ENCODE assay signal across 8 cellular contexts in genomic region chr13:32737679-32738078, GRCh38.
DNase-seq lines count a peak whose midpoint lies in the region; ATAC-seq and TF ChIP-seq lines count a peak whose summit lies in the region.

No MANE protein-coding gene starts in this region.

- H3K4me1 Mint-ChIP-seq in activated naive CD4-positive, alpha-beta T cell treated with anti-CD3 and anti-CD28 coated beads, Interleukin-2, amount 10 ng/mL, durations not matched to agents 7 days and 5 days = peaks cover 46% of the 10 kb centered on the region

- no peak overlapping the region for H4K12ac ChIP-seq in trophoblast cell (ENCODE audit: low read depth, low read length)

- no peaks in the 10 kb centered on the region for H3K79me1 ChIP-seq in trophoblast cell (ENCODE audit: low read length)

- no CpG with 5 or more reads among the region's 1 CpG for WGBS in trophoblast cell (ENCODE audit: extremely low coverage, insufficient coverage, insufficient read length)

- no peak overlapping the region for H3K14ac ChIP-seq in trophoblast cell (ENCODE audit: low read length)

- no peak overlapping the region for H2BK5ac ChIP-seq in trophoblast cell (ENCODE audit: low read depth, low read length, poor library complexity)

- H3K23ac ChIP-seq in trophoblast cell (ENCODE audit: low read length) = no peak overlapping the region

- H3K36me3 ChIP-seq in fibroblast of lung (ENCODE audit: control insufficient read depth, insufficient read depth, low read length) = no peaks in the 10 kb centered on the region
- H3K36me3 ChIP-seq in stomach smooth muscle (ENCODE audit: control insufficient read depth in 2 of 2, insufficient read depth in 2 of 2, low read length in 2 of 2) = peaks cover 0 to 6% of the 10 kb centered on the region in 2 donors
- peaks cover 0 to 2% of the 10 kb centered on the region in 2 experiments for H3K36me3 ChIP-seq in trophoblast cell (ENCODE audit: control insufficient read depth in 1 of 2, insufficient read depth in 2 of 2, low read length in 2 of 2)

- H3K9ac ChIP-seq in fibroblast of lung (ENCODE audit: insufficient read depth, low read length) = peak overlapping the region; percentile 46
- peak overlapping the region; percentile 2 to 33 for H3K9ac ChIP-seq in stomach smooth muscle (ENCODE audit: low read length in 2 of 2)
- H3K9ac ChIP-seq in trophoblast cell (ENCODE audit: low read length) = no peak overlapping the region

- peak overlapping the region; percentile 96 for H3K4me2 ChIP-seq in fibroblast of lung (ENCODE audit: extremely low read depth, insufficient read depth, low read length)
- no peak overlapping the region for H3K4me2 ChIP-seq in trophoblast cell (ENCODE audit: low read length)

- H3K27ac ChIP-seq in fibroblast of lung (ENCODE audit: insufficient read depth, low read length) = peak overlapping the region; percentile 74
- H3K27ac ChIP-seq in stomach smooth muscle (ENCODE audit: low read length) = peak overlapping the region; percentile 4
- no peak overlapping the region for H3K27ac ChIP-seq in trophoblast cell (ENCODE audit: low read depth, low read length)

- no peaks in the 10 kb centered on the region for H4K20me1 ChIP-seq in fibroblast of lung (ENCODE audit: control insufficient read depth, extremely low read depth, insufficient read depth, low read length)

- no peak overlapping the region for H4K8ac ChIP-seq in trophoblast cell (ENCODE audit: low read depth, low read length)

- H3K4ac ChIP-seq in trophoblast cell (ENCODE audit: low read depth, low read length) = no peak overlapping the region

- no peaks in the 10 kb centered on the region for H3K27me3 ChIP-seq in fibroblast of lung (ENCODE audit: control insufficient read depth, insufficient read depth, low read length)
- no peaks in the 10 kb centered on the region for H3K27me3 ChIP-seq in stomach smooth muscle (ENCODE audit: control insufficient read depth in 1 of 2, insufficient read depth in 2 of 2, low read length in 2 of 2)
- no peaks in the 10 kb centered on the region for H3K27me3 ChIP-seq in trophoblast cell (ENCODE audit: insufficient read depth, low read length)

- no peak overlapping the region for H2BK120ac ChIP-seq in trophoblast cell (ENCODE audit: insufficient read depth, low read length, poor library complexity)

- H3K79me2 ChIP-seq in fibroblast of lung (ENCODE audit: control insufficient read depth, insufficient read depth, low read length) (no peaks in the 10 kb centered on the region), trophoblast cell (ENCODE audit: control insufficient read depth, insufficient read depth, low read length, poor library complexity) (no peaks in the 10 kb centered on the region)

- peak overlapping the region; percentile 76 for H3K4me3 Mint-ChIP-seq in activated naive CD4-positive, alpha-beta T cell treated with anti-CD3 and anti-CD28 coated beads, Interleukin-2, amount 10 ng/mL, durations not matched to agents 7 days and 5 days

- H2AFZ ChIP-seq in fibroblast of lung (ENCODE audit: low read length) (peak overlapping the region; percentile 1), trophoblast cell (ENCODE audit: insufficient read depth, low read length, poor library complexity) (no peak overlapping the region)

- H3K4me3 ChIP-seq in fibroblast of lung (replicated peaks in 1 of 4; ENCODE audit: control extremely low read depth in 1 of 4, insufficient read depth in 1 of 4, low read depth in 3 of 4, low read length in 4 of 4) = peak overlapping the region; percentile 0 to 51 (median 26)
- H3K4me3 ChIP-seq in stomach smooth muscle (ENCODE audit: low read length in 2 of 2) = peak overlapping the region; percentile 23 to 35
- H3K4me3 ChIP-seq in trophoblast cell (ENCODE audit: low read depth, low read length) = no peak overlapping the region

- H3K4me1 ChIP-seq in fibroblast of lung (ENCODE audit: control insufficient read depth, extremely low read depth, insufficient read depth, low read length) (no peaks in the 10 kb centered on the region), stomach smooth muscle (ENCODE audit: control insufficient read depth, insufficient read depth, low read length) (peaks cover 3% of the 10 kb centered on the region), trophoblast cell (ENCODE audit: control insufficient read depth in 1 of 2, insufficient read depth in 2 of 2, low read length in 2 of 2) (no peaks in the 10 kb centered on the region)

- peaks cover 40% of the 10 kb centered on the region for H3K36me3 Mint-ChIP-seq in activated naive CD4-positive, alpha-beta T cell treated with anti-CD3 and anti-CD28 coated beads, Interleukin-2, amount 10 ng/mL, durations not matched to agents 7 days and 5 days

- H4K91ac ChIP-seq in trophoblast cell (ENCODE audit: low read depth, low read length) = no peak overlapping the region

- CTCF ChIA-PET in activated naive CD4-positive, alpha-beta T cell treated with anti-CD3 and anti-CD28 coated beads, Interleukin-2, amount 10 ng/mL, durations not matched to agents 7 days and 5 days (lab: Charles Lee) = interaction anchor here (1.2 to 1.8 kb wide), 3 partner anchors 10 to 54 kb away, joined by 3 to 6 read pairs (median 4); no protein-coding TSS in a partner anchor

- no peak overlapping the region for H3K18ac ChIP-seq in trophoblast cell (ENCODE audit: low read length)

- H2AK5ac ChIP-seq in trophoblast cell (ENCODE audit: low read length) = no peak overlapping the region

- H3K9me3 Mint-ChIP-seq in activated naive CD4-positive, alpha-beta T cell treated with anti-CD3 and anti-CD28 coated beads, Interleukin-2, amount 10 ng/mL, durations not matched to agents 7 days and 5 days = no peaks in the 10 kb centered on the region

- no peak for TF ChIP-seq CTCF in fibroblast of lung (conservative IDR thresholded peaks at IDR 0.05 in 1 of 2, IDR thresholded peaks at IDR 0.05 in 1 of 2; ENCODE audit: low read depth in 1 of 2, low read length in 2 of 2)

- DNase-seq in activated naive CD4-positive, alpha-beta T cell treated with anti-CD3 and anti-CD28 coated beads, Interleukin-2, amount 10 ng/mL, durations not matched to agents 7 days and 5 days = no peak
- no peak for DNase-seq in activated naive CD4-positive, alpha-beta T cell treated with anti-CD3 and anti-CD28 coated beads, Interleukin-2, amount 50 U/mL, for 16 hours
- DNase-seq in fibroblast of lung (ENCODE audit: low read depth in 2 of 2) (peak in 1 of 2 donors; percentile 13), NCI-H146 (lab: John Stamatoyannopoulos, UW) (no peak), trophoblast cell (no peak), NCI-H128 (lab: John Stamatoyannopoulos, UW; ENCODE audit: unreplicated experiment) (no peak)

- peak; percentile 71 for ATAC-seq in HG03378 (IDR thresholded peaks at IDR 0.05; ENCODE audit: unreplicated experiment)

- H2BK12ac ChIP-seq in trophoblast cell (ENCODE audit: low read length) = no peak overlapping the region

- H3K27me3 Mint-ChIP-seq in activated naive CD4-positive, alpha-beta T cell treated with anti-CD3 and anti-CD28 coated beads, Interleukin-2, amount 10 ng/mL, durations not matched to agents 7 days and 5 days = no peaks in the 10 kb centered on the region

- peak overlapping the region; percentile 97 for H3K27ac Mint-ChIP-seq in activated naive CD4-positive, alpha-beta T cell treated with anti-CD3 and anti-CD28 coated beads, Interleukin-2, amount 10 ng/mL, durations not matched to agents 7 days and 5 days

- H3K9me3 ChIP-seq in fibroblast of lung (ENCODE audit: control insufficient read depth, insufficient read depth, low read depth, low read length) (no peaks in the 10 kb centered on the region), stomach smooth muscle (ENCODE audit: control insufficient read depth in 2 of 2, low read length in 2 of 2) (no peaks in the 10 kb centered on the region), trophoblast cell (ENCODE audit: insufficient read depth, low read depth, low read length) (no peaks in the 10 kb centered on the region)
